9 cellular contexts compared by ENCODE assay signal in the genomic region with DNA sequence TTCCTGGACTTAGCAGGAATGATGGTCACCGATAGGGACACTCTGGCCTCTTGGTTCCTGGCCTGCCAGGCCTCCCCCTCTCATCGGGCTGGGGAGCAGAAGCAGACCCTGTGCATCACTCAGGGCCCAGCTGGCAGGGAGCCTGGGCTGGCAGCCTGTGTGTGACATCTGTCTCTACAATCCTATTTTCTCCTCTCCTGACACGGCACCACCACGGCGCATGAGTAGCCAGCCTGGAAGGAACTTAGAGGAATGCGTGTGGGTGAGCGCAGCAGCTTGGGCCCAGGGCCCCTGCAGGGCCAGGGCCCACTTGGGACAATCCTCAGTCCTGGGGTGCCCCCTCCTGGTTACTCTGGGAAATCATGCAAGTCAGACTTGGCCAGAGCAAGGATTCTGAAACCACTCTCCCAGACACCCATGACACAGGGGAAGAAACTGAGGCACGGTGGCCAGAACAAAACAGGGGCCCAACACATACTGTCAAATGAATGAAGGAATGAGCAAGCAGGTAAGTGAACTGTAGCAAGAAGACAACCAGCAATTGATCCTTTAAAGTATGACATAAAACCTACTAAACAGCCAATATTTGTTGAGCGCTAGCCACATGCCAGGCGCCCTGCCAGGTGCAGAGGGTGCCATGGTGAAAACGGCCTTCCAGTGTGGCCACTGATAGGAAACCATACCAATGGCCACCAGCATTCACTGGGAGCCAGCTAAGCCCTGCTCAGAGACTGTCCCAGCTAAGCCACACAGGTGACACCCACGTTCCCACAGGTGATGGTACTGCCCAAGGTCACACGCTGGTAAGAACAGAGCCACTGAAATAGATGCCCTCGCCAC. TPM values are rescaled to one million over a fixed set of nuclear protein-coding genes. Genes with fewer than 3 reads are reported as not detected.
DNase-seq lines count a peak whose midpoint lies in the region; ATAC-seq and TF ChIP-seq lines count a peak whose summit lies in the region.
"Had no signal": no experiment of that assay in that cellular context is flagged by ENCODE, and none has a peak within 500 bp of the region (broad histone marks: within the 10 kb centered on the region; RNA-seq: fewer than 3 reads in every experiment).

No MANE protein-coding gene starts in this region.

- ATAC-seq in Right ventricle myocardium superior (ENCODE audit: poor library complexity) = peak; percentile 93
- ATAC-seq in GM18511 (IDR thresholded peaks at IDR 0.05; ENCODE audit: unreplicated experiment) = no peak

- intact Hi-C loops in Calu3 (cut with micrococcal nuclease; ENCODE audit: unreplicated experiment) = loop anchor here (1.0 to 10.0 kb wide), 2 partner anchors 169 to 274 kb away; no protein-coding TSS in a partner anchor
- intact Hi-C loops in Right ventricle myocardium superior (cut with DNase I) = loop anchor here (2.0 to 5.0 kb wide), 2 partner anchors 151 to 170 kb away; no protein-coding TSS in a partner anchor
- intact Hi-C loops in prostate gland (cut with DNase I) = loop anchor here (1.0 kb wide), 1 partner anchor 169 kb away; no protein-coding TSS in a partner anchor

- 40% methylated on average over 14 of the region's 14 CpGs for WGBS in prostate gland

- H3K4me1 Mint-ChIP-seq in Calu3 (ENCODE audit: low read depth, unreplicated experiment) (no peaks in the 10 kb centered on the region), IgD-negative memory B cell (peaks cover 0 to 7% (median 5%) of the 10 kb centered on the region in 3 donors)
- no peaks in the 10 kb centered on the region for H3K4me1 Mint-ChIP-seq in activated naive CD8-positive, alpha-beta T cell treated with anti-CD3 and anti-CD28 coated beads for 36 hours

- H3K4me3 ChIP-seq in SK-N-MC (no peak overlapping the region), prostate gland (no peak overlapping the region)

- no peaks in the 10 kb centered on the region for H3K36me3 ChIP-seq in SK-N-MC (ENCODE audit: insufficient read depth, low read length)
- H3K36me3 ChIP-seq in prostate gland = no peaks in the 10 kb centered on the region

- CTCF ChIA-PET in Calu3 (lab: Charles Lee) = interaction anchor here (0.6 to 4.4 kb wide), 6 partner anchors 40 to 193 kb away, joined by 3 to 82 read pairs (median 3); no protein-coding TSS in a partner anchor

- H3K4me3 Mint-ChIP-seq in Calu3 (ENCODE audit: low read depth, unreplicated experiment) = no peak overlapping the region
- H3K4me3 Mint-ChIP-seq in IgD-negative memory B cell = peak overlapping the region in 1 of 4 donors; percentile 15
- H3K4me3 Mint-ChIP-seq in activated naive CD8-positive, alpha-beta T cell treated with anti-CD3 and anti-CD28 coated beads for 36 hours = no peak overlapping the region
- H3K4me3 Mint-ChIP-seq: T-helper 1 cell treated with Interleukin-12 subunit alpha and Interleukin-12 subunit beta and Interleukin-4 antibody, amounts not matched to agents 30 μg/mL and 1 μg/mL, for 36 hours had no signal

- no peaks in the 10 kb centered on the region for H3K27me3 ChIP-seq in prostate gland (replicated peaks; ENCODE audit: insufficient read depth)

- no peaks in the 10 kb centered on the region for H3K36me3 Mint-ChIP-seq in Calu3 (ENCODE audit: insufficient read depth, unreplicated experiment)
- H3K36me3 Mint-ChIP-seq in IgD-negative memory B cell = peaks cover 1% of the 10 kb centered on the region
- no peaks in the 10 kb centered on the region for H3K36me3 Mint-ChIP-seq in activated naive CD8-positive, alpha-beta T cell treated with anti-CD3 and anti-CD28 coated beads for 36 hours

- H3K4me1 ChIP-seq in prostate gland (replicated peaks) = no peaks in the 10 kb centered on the region

- H3K9ac ChIP-seq in SK-N-MC (ENCODE audit: insufficient read length) = no peak overlapping the region

- H3K27ac ChIP-seq in SK-N-MC = no peak overlapping the region
- no peak overlapping the region for H3K27ac ChIP-seq in prostate gland

- peak; percentile 75 for TF ChIP-seq CTCF in Calu3 (IDR thresholded peaks at IDR 0.05; ENCODE audit: unreplicated experiment)
- TF ChIP-seq CTCF in prostate gland (IDR thresholded peaks at IDR 0.05) = peak; percentile 66 to 86 (median 82)

- H3K9me3 ChIP-seq in SK-N-MC (ENCODE audit: low read depth, low read length) = no peaks in the 10 kb centered on the region
- H3K9me3 ChIP-seq in prostate gland = no peaks in the 10 kb centered on the region

- no peak overlapping the region for H3K27ac Mint-ChIP-seq in Calu3 (ENCODE audit: unreplicated experiment)
- H3K27ac Mint-ChIP-seq in IgD-negative memory B cell = peak overlapping the region in 2 of 3 donors; percentile 2 to 67
- peak overlapping the region; percentile 30 for H3K27ac Mint-ChIP-seq in activated naive CD8-positive, alpha-beta T cell treated with anti-CD3 and anti-CD28 coated beads for 36 hours
- H3K27ac Mint-ChIP-seq: T-helper 1 cell treated with Interleukin-12 subunit alpha and Interleukin-12 subunit beta and Interleukin-4 antibody, amounts not matched to agents 30 μg/mL and 1 μg/mL, for 36 hours had no signal

- no peak for TF ChIP-seq POLR2A in prostate gland (IDR thresholded peaks at IDR 0.05)

- H3K9me3 Mint-ChIP-seq in Calu3 (ENCODE audit: low read depth, unreplicated experiment) (no peaks in the 10 kb centered on the region), IgD-negative memory B cell (no peaks in the 10 kb centered on the region)
- no peaks in the 10 kb centered on the region for H3K9me3 Mint-ChIP-seq in activated naive CD8-positive, alpha-beta T cell treated with anti-CD3 and anti-CD28 coated beads for 36 hours
- H3K9me3 Mint-ChIP-seq: T-helper 1 cell treated with Interleukin-12 subunit alpha and Interleukin-12 subunit beta and Interleukin-4 antibody, amounts not matched to agents 30 μg/mL and 1 μg/mL, for 36 hours had no signal

- BruUV-seq in Calu3 (replicated peaks; lab: Mats Ljungman, UMichigan) = no TSS peak

- peak; percentile 89 for DNase-seq in Calu3
- DNase-seq in SK-N-MC (ENCODE audit: low read depth, low spot score) = peak; percentile 18
- peak; percentile 66 for DNase-seq in activated naive CD8-positive, alpha-beta T cell treated with anti-CD3 and anti-CD28 coated beads for 36 hours
- peak; percentile 69 for DNase-seq in Right ventricle myocardium superior
- DNase-seq in prostate gland (ENCODE audit: low spot score) = peak; percentile 63
- DNase-seq in ureter (ENCODE audit: low spot score) = peak; percentile 81

- peaks cover 14% of the 10 kb centered on the region for H3K27me3 Mint-ChIP-seq in Calu3 (ENCODE audit: unreplicated experiment)
- H3K27me3 Mint-ChIP-seq in IgD-negative memory B cell = no peaks in the 10 kb centered on the region
- H3K27me3 Mint-ChIP-seq in activated naive CD8-positive, alpha-beta T cell treated with anti-CD3 and anti-CD28 coated beads for 36 hours = no peaks in the 10 kb centered on the region

RNA-seq across cellular contexts. Expression of gene RSPH14, which starts 13.3 kb away (rescaled TPM):
- total RNA-seq in Calu3 (2022) (not detected in 2 replicates), Right ventricle myocardium superior (not detected), prostate gland (1 to 10 TPM in 1 of 2 donors, under 1 TPM in 1; 0.68 to 3.6 TPM), ureter (0.89 TPM)
- polyA plus RNA-seq in IgD-negative memory B cell = 0.39 TPM
- under 1 TPM in 1 of 2 experiments, not detected in 1; 0.48 TPM for total RNA-seq in activated naive CD8-positive, alpha-beta T cell treated with anti-CD3 and anti-CD28 coated beads for 36 hours

RNA-seq across cellular contexts. Expression of gene RAB36, which starts 16.8 kb away (rescaled TPM):
- total RNA-seq in Calu3 (2022) (2.1 and 2.6 TPM in 2 replicates), Right ventricle myocardium superior (0.35 TPM), prostate gland (10 to 100 TPM in 1 of 2 donors, 1 to 10 TPM in 1; 4.1 to 12.7 TPM), ureter (21.5 TPM)
- 1.8 TPM for polyA plus RNA-seq in IgD-negative memory B cell
- 1 to 10 TPM in 1 of 2 experiments, under 1 TPM in 1; 0.90 to 1.0 TPM for total RNA-seq in activated naive CD8-positive, alpha-beta T cell treated with anti-CD3 and anti-CD28 coated beads for 36 hours

RNA-seq across cellular contexts. Expression of gene BCR, which starts 51.8 kb away (rescaled TPM):
- total RNA-seq in Calu3 (2022) (83.6 and 91.0 TPM in 2 replicates), Right ventricle myocardium superior (28.2 TPM), prostate gland (10 to 100 TPM; 32.7 to 88.8 TPM), ureter (88.0 TPM)
- 5.9 TPM for polyA plus RNA-seq in IgD-negative memory B cell
- 10 to 100 TPM; 28.3 to 32.0 TPM for total RNA-seq in activated naive CD8-positive, alpha-beta T cell treated with anti-CD3 and anti-CD28 coated beads for 36 hours

RNA-seq across cellular contexts. Expression of gene GNAZ, which starts 58.2 kb away (rescaled TPM):
- total RNA-seq in Calu3 (2022) (6.0 and 7.3 TPM in 2 replicates), Right ventricle myocardium superior (3.1 TPM), prostate gland (10 to 100 TPM in 1 of 2 donors, 1 to 10 TPM in 1; 5.7 to 22.6 TPM), ureter (10.7 TPM)
- polyA plus RNA-seq in IgD-negative memory B cell = 2.0 TPM
- total RNA-seq in activated naive CD8-positive, alpha-beta T cell treated with anti-CD3 and anti-CD28 coated beads for 36 hours = under 1 TPM; 0.43 to 0.54 TPM

Comparison
In these comparisons a context has a peak if more than half of its experiments do, and no peak if none do; other contexts are left out.
1. DNase-seq: peak in every context shown above with its lines; median percentile 89 in Calu3; 81 in ureter; 69 in Right ventricle myocardium superior; 66 in activated naive CD8-positive, alpha-beta T cell treated with anti-CD3 and anti-CD28 coated beads for 36 hours; 63 in prostate gland; 18 in SK-N-MC.